15 cellular contexts compared by ENCODE assay signal in the genomic region with DNA sequence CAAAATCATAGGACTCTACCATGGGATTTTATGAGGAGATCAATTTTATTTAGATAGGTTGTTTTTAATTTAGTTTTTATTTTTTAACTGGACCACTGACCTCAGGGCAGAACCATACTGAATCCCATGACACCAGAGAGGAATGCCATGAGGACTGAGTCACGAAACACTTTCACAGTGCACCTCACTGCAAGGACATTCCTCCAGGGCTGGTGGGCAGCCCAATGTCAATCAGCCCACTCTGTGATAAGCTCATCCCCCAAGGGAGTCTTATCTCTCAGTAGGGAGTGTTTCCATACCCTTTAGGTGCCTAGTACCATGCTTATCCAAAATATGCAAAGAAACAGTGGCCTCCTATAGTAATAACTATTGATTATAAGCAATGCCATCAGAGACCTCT.
DNase-seq lines count a peak whose midpoint lies in the region; ATAC-seq, FAIRE-seq and TF ChIP-seq lines count a peak whose summit lies in the region.
"Had no signal": no experiment of that assay in that cellular context is flagged by ENCODE, and none has a peak within 500 bp of the region (broad histone marks: within the 10 kb centered on the region; RNA-seq: fewer than 3 reads in every experiment).

No MANE protein-coding gene starts in this region.

- H3K27ac ChIP-seq in vagina = no peak overlapping the region
- H3K27ac ChIP-seq: A549, HL-60 had no signal

- H3K36me3 ChIP-seq in vagina = no peaks in the 10 kb centered on the region

- no peak for TF ChIP-seq POLR2A in vagina (IDR thresholded peaks at IDR 0.05)

- ATAC-seq in GM18502 (IDR thresholded peaks at IDR 0.05; ENCODE audit: poor library complexity, unreplicated experiment) (no peak), HG03045 (IDR thresholded peaks at IDR 0.05; ENCODE audit: unreplicated experiment) (no peak)
- ATAC-seq: A549; CD8-positive, alpha-beta T cell; K562 had no signal

- DNase-seq in HTR-8/SVneo (ENCODE audit: insufficient read length, low spot score) = no peak
- peak; percentile 45 for DNase-seq in choroid plexus epithelial cell (ENCODE audit: low read depth)
- peak; percentile 73 for DNase-seq in islet precursor cell
- no peak for DNase-seq in vagina (ENCODE audit: extremely low spot score in 2 of 2)
- DNase-seq: CD8-positive, alpha-beta T cell; COR-L47; DND-41; GOT3; H9 had no signal

- TF ChIP-seq CTCF in choroid plexus epithelial cell (conservative IDR thresholded peaks at IDR 0.05; ENCODE audit: low read depth, low read length) (no peak), vagina (IDR thresholded peaks at IDR 0.05) (no peak)

- H3K4me1 ChIP-seq in vagina = no peaks in the 10 kb centered on the region
- H3K4me1 ChIP-seq: A549 had no signal

- H3K27me3 ChIP-seq in vagina = no peaks in the 10 kb centered on the region

- peak; percentile 51 for FAIRE-seq in HTR-8/SVneo (lab: Jason Lieb, UNC)
- FAIRE-seq: A549, GM18507, K562 had no signal

- intact Hi-C loops in vagina (cut with DNase I) = no loop called here

- H3K9me3 ChIP-seq in vagina = no peaks in the 10 kb centered on the region
- H3K9me3 ChIP-seq: A549 had no signal

- H3K4me3 ChIP-seq in choroid plexus epithelial cell (ENCODE audit: low read depth, low read length) (no peak overlapping the region), vagina (no peak overlapping the region)
- H3K4me3 ChIP-seq: A549, K562 had no signal

Comparison
In these comparisons a context has a peak if more than half of its experiments do, and no peak if none do; other contexts are left out.
1. DNase-seq: peak in choroid plexus epithelial cell (single experiment) and islet precursor cell (single experiment); none in HTR-8/SVneo (single experiment) and vagina (0 of 2).